Comparison of ENCODE assay signal across 24 cellular contexts in the genomic region with DNA sequence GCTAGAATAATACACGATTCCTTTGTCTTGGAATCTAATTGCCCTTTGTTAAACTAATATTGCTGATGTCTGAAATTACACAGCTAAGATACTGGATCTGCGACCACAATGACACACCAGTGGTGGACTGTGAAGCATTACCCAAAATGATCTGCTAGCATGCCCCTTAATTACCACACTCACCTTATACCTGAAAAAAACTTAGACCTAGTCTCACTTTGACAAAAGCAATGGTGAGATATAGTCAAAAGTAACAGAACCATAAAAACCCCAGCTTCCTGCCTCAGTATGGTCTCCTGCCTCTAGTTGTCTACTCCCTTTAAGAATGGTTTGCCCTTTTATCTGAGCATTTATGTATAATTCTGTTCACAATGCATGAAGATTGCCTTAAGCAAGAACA. TPM values are rescaled to one million over a fixed set of nuclear protein-coding genes. Genes with fewer than 3 reads are reported as not detected.
"Had no signal": no experiment of that assay in that cellular context is flagged by ENCODE, and none has a peak within 500 bp of the region (broad histone marks: within the 10 kb centered on the region; RNA-seq: fewer than 3 reads in every experiment).

No MANE protein-coding gene starts in this region.

- H3K27ac Mint-ChIP-seq: activated naive CD4-positive, alpha-beta T cell treated with anti-CD3 and anti-CD28 coated beads for 36 hours; activated naive CD8-positive, alpha-beta T cell treated with anti-CD3 and anti-CD28 coated beads, Interleukin-2, amount 50 U/mL, for 24 hours; brain had no signal

- H3K4me3 Mint-ChIP-seq: activated naive CD4-positive, alpha-beta T cell treated with anti-CD3 and anti-CD28 coated beads for 36 hours; activated naive CD8-positive, alpha-beta T cell treated with anti-CD3 and anti-CD28 coated beads, Interleukin-2, amount 50 U/mL, for 24 hours; brain; central memory CD8-positive, alpha-beta T cell had no signal

- DNase-seq: activated CD4-positive, CD25-positive, alpha-beta regulatory T cell; activated gamma-delta T cell; activated naive CD4-positive, alpha-beta T cell treated with anti-CD3 and anti-CD28 coated beads for 36 hours; activated naive CD8-positive, alpha-beta T cell treated with anti-CD3 and anti-CD28 coated beads, Interleukin-2, amount 50 U/mL, for 24 hours; amniotic stem cell; MG63; NCI-H1105; NCI-H1436; NCI-H1694 treated with DMSO at 0.1 percent for 48 hours; NCI-H2029 treated with DMSO at 0.1 percent for 48 hours; NCI-H510A treated with DMSO at 0.1 percent for 48 hours; NCI-H69; NK-92 treated with Interleukin-12 subunit alpha and Interleukin-12 subunit beta, amount 100 ng/mL, for 24 hours; OCI-M1; RPMI8226; SJCRH30; SK-N-SH had no signal

- H3K9ac ChIP-seq: SK-N-SH had no signal

- H3K9me3 Mint-ChIP-seq: activated naive CD4-positive, alpha-beta T cell treated with anti-CD3 and anti-CD28 coated beads for 36 hours; activated naive CD8-positive, alpha-beta T cell treated with anti-CD3 and anti-CD28 coated beads, Interleukin-2, amount 50 U/mL, for 24 hours; brain; central memory CD8-positive, alpha-beta T cell had no signal

- H3K4me1 ChIP-seq: SJCRH30 had no signal

- H3K27ac ChIP-seq: SJCRH30, VCaP had no signal

- H3K36me3 ChIP-seq: MG63 had no signal

- H3K27me3 ChIP-seq: MG63, SJCRH30 had no signal

- ATAC-seq: activated naive CD8-positive, alpha-beta T cell treated with anti-CD3 and anti-CD28 coated beads, Interleukin-2, amount 50 U/mL, for 24 hours; Panc1; Right ventricle myocardium inferior had no signal

- H3K27me3 Mint-ChIP-seq: activated naive CD8-positive, alpha-beta T cell treated with anti-CD3 and anti-CD28 coated beads, Interleukin-2, amount 50 U/mL, for 24 hours; brain; central memory CD8-positive, alpha-beta T cell had no signal

- H3K4me2 ChIP-seq: SK-N-SH had no signal

- FAIRE-seq: astrocyte had no signal

- H3K9me3 ChIP-seq: MG63, SJCRH30, SK-N-SH had no signal

- H3K4me3 ChIP-seq: MG63, SJCRH30 had no signal

- H3K4me1 Mint-ChIP-seq: activated naive CD8-positive, alpha-beta T cell treated with anti-CD3 and anti-CD28 coated beads, Interleukin-2, amount 50 U/mL, for 24 hours; brain; central memory CD8-positive, alpha-beta T cell had no signal

RNA-seq across cellular contexts. Expression of a gene that starts 20.8 kb away (rescaled TPM):
- total RNA-seq: activated naive CD4-positive, alpha-beta T cell treated with anti-CD3 and anti-CD28 coated beads for 36 hours; astrocyte; Right ventricle myocardium inferior; T-helper 2 cell treated with Interferon-gamma antibody and Interleukin-4, amounts not matched to agents 100 ng/mL and 5 ng/mL, for 36 hours had no signal
- polyA plus RNA-seq: SK-N-SH had no signal
